2 cellular contexts compared by ENCODE assay signal in genomic region chr6:112176175-112176574, GRCh38.
A peak's percentile ranks its signal among the peaks of the same experiment; 100 is the strongest.
TF ChIP-seq lines count a peak whose summit lies in the region.

No MANE protein-coding gene starts in this region.

TF ChIP-seq in HEK293, 187 proteins besides CTCF, POLR2A, EP300 and RAD21 (continued from another document and continues in another):
- TF ChIP-seq ZSCAN30 (tag by site-specific recombination; IDR thresholded peaks at IDR 0.05) (no peak), ZNF221 (tag by site-specific recombination; IDR thresholded peaks at IDR 0.05; ENCODE audit: borderline replicate concordance) (no peak), ZNF785 (tag by site-specific recombination; IDR thresholded peaks at IDR 0.05) (no peak), PRDM4 (tag by site-specific recombination; IDR thresholded peaks at IDR 0.05) (no peak), ZNF624 (tag by site-specific recombination; IDR thresholded peaks at IDR 0.05) (no peak), ZNF549 (tag by site-specific recombination; IDR thresholded peaks at IDR 0.05) (no peak), ZNF548 (tag by site-specific recombination; IDR thresholded peaks at IDR 0.05) (no peak), SALL2 (tag by site-specific recombination; IDR thresholded peaks at IDR 0.05; ENCODE audit: borderline replicate concordance) (no peak), ZNF501 (tag by site-specific recombination; IDR thresholded peaks at IDR 0.05) (no peak), OSR2 (tag by site-specific recombination; IDR thresholded peaks at IDR 0.05) (peak; percentile 64), ZNF707 (tag by site-specific recombination; IDR thresholded peaks at IDR 0.05) (no peak), TCF7L2 (IDR thresholded peaks at IDR 0.05; ENCODE audit: borderline replicate concordance, low read depth, low read length) (no peak), ZNF335 (tag by site-specific recombination; conservative IDR thresholded peaks at IDR 0.05) (no peak), ZNF362 (tag by site-specific recombination; IDR thresholded peaks at IDR 0.05) (no peak), ZNF791 (tag by site-specific recombination; IDR thresholded peaks at IDR 0.05) (no peak), ZNF596 (tag by site-specific recombination; IDR thresholded peaks at IDR 0.05) (0 out of 2 replicates have a peak, but pooled peaks have one; percentile 22), BCL6B (tag by site-specific recombination; IDR thresholded peaks at IDR 0.05) (peak; percentile 73), ZBTB6 (tag by site-specific recombination; IDR thresholded peaks at IDR 0.05) (no peak), ZNF777 (tag by site-specific recombination; IDR thresholded peaks at IDR 0.05; ENCODE audit: borderline replicate concordance) (no peak), ZNF24 (tag by site-specific recombination; IDR thresholded peaks at IDR 0.05) (0 out of 2 replicates have a peak, but pooled peaks have one; percentile 29), ZNF148 (tag by site-specific recombination; IDR thresholded peaks at IDR 0.05; ENCODE audit: borderline replicate concordance) (peak; percentile 60; the same call in 1 of the 2 replicates), MEIS1 (CRISPR knock-in tag; IDR thresholded peaks at IDR 0.05; ENCODE audit: borderline replicate concordance) (peak; percentile 88; the same call in 1 of the 2 replicates), ZNF354C (tag by site-specific recombination; IDR thresholded peaks at IDR 0.05; ENCODE audit: borderline replicate concordance, low read depth) (no peak), ZBTB21 (tag by site-specific recombination; IDR thresholded peaks at IDR 0.05) (0 out of 2 replicates have a peak, but pooled peaks have one; percentile 29), ZNF394 (tag by site-specific recombination; IDR thresholded peaks at IDR 0.05; ENCODE audit: borderline replicate concordance) (no peak)

TF ChIP-seq in K562, 482 proteins besides CTCF, POLR2A, EP300 and RAD21 (continued from another document):
- TF ChIP-seq RERE (CRISPR knock-in tag; IDR thresholded peaks at IDR 0.05; ENCODE audit: borderline replicate concordance) (no peak), SMARCC2 (IDR thresholded peaks at IDR 0.05; ENCODE audit: low read depth) (no peak)
TF ChIP-seq in K562: peak in this region for 2.
